Comparison of ENCODE assay signal across 8 cellular contexts in the genomic region with DNA sequence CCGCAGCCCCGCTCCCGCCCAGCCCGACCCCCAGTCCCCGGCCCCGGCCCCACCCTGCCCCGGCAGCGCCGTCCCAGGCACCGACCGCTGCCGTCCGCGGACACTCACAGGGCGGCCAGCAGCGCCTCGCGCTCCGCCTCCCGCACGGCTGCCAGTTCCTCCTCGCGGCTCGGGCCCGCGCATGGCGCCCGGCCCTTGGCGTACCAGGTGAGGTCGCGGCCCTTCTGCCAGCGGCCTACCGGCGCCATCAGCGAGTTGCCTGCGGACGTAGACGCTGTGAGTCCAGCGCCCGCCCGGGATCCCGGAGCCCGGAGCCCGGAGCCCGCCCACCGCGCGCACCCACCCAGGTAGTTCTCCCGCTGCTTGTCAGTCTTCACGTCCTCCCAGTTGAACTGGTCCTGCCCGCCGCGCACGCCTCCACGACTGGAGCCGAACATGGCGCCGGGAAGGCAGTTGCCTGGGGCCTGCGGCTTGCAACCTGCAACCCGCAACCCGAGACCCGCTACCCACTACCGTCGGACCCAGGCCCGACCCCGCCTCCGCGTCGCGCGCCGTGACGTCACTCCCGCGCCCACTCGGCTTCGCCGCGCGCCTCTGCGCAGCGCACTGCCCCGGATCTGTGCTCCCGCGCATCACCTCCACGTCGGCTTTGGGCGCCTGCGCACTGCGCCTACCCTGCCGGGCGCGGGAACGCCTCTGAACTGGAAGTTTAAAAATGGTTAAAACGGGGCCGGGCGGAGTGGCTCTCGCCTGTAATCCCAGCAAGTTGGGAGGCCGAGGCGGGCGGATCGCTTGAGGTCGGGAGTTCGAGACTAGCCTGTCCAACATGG. TPM values are rescaled to one million over a fixed set of nuclear protein-coding genes. Genes with fewer than 3 reads are reported as not detected.
A peak's percentile ranks its signal among the peaks of the same experiment; 100 is the strongest.
DNase-seq lines count a peak whose midpoint lies in the region; ATAC-seq and TF ChIP-seq lines count a peak whose summit lies in the region.

A gene (minus strand): TSS at position 535 of the 830 bp plus-strand sequence. CDS start 98 bp downstream, at position 437.

- intact Hi-C loops in left cardiac atrium (cut with DNase I), result no loop called here

- DNase-seq in NCI-H1694 treated with DMSO at 0.1 percent for 48 hours (lab: John Stamatoyannopoulos, UW), result peak; percentile 89
- DNase-seq in amniotic epithelial cell (ENCODE audit: low read depth), result peak; percentile 81
- peak; percentile 96 for DNase-seq in left cardiac atrium
- DNase-seq in progenitor cell of endocrine pancreas (ENCODE audit: low spot score, unreplicated experiment), result peak; percentile 93
- DNase-seq in ureter (ENCODE audit: low spot score), result peak; percentile 95

- H3K27ac Mint-ChIP-seq in T-helper 1 cell treated with Interleukin-12 subunit alpha and Interleukin-12 subunit beta and Interleukin-4 antibody, amounts not matched to agents 30 μg/mL and 1 μg/mL, for 36 hours, result peak within 1 kb of the TSS; percentile 92
- H3K27ac Mint-ChIP-seq in progenitor cell of endocrine pancreas, result peak within 1 kb of the TSS; percentile 96

- peak; percentile 37 for ATAC-seq in GM18499 (IDR thresholded peaks at IDR 0.05; ENCODE audit: insufficient read depth, unreplicated experiment)
- ATAC-seq in HG02938 (IDR thresholded peaks at IDR 0.05; ENCODE audit: unreplicated experiment), result peak; percentile 63
- ATAC-seq in left cardiac atrium, result peak; percentile 89 to 96

- no peaks in the 10 kb centered on the region for H3K9me3 Mint-ChIP-seq in T-helper 1 cell treated with Interleukin-12 subunit alpha and Interleukin-12 subunit beta and Interleukin-4 antibody, amounts not matched to agents 30 μg/mL and 1 μg/mL, for 36 hours
- H3K9me3 Mint-ChIP-seq in progenitor cell of endocrine pancreas (ENCODE audit: low read depth), result no peaks in the 10 kb centered on the region

- H3K4me1 Mint-ChIP-seq in T-helper 1 cell treated with Interleukin-12 subunit alpha and Interleukin-12 subunit beta and Interleukin-4 antibody, amounts not matched to agents 30 μg/mL and 1 μg/mL, for 36 hours (ENCODE audit: low read depth), result peaks cover 9% of the 10 kb centered on the region
- peaks cover 4% of the 10 kb centered on the region for H3K4me1 Mint-ChIP-seq in progenitor cell of endocrine pancreas (ENCODE audit: low read depth)

- H3K36me3 Mint-ChIP-seq in T-helper 1 cell treated with Interleukin-12 subunit alpha and Interleukin-12 subunit beta and Interleukin-4 antibody, amounts not matched to agents 30 μg/mL and 1 μg/mL, for 36 hours (ENCODE audit: low read depth), result peaks cover 17% of the 10 kb centered on the region
- H3K36me3 Mint-ChIP-seq in progenitor cell of endocrine pancreas (ENCODE audit: insufficient read depth), result peaks cover 11% of the 10 kb centered on the region

- H3K27me3 Mint-ChIP-seq in T-helper 1 cell treated with Interleukin-12 subunit alpha and Interleukin-12 subunit beta and Interleukin-4 antibody, amounts not matched to agents 30 μg/mL and 1 μg/mL, for 36 hours (ENCODE audit: low read depth), result no peaks in the 10 kb centered on the region
- H3K27me3 Mint-ChIP-seq in progenitor cell of endocrine pancreas, result no peaks in the 10 kb centered on the region

- no peak for TF ChIP-seq CTCF in progenitor cell of endocrine pancreas (IDR thresholded peaks at IDR 0.05; ENCODE audit: unreplicated experiment)

- peak within 1 kb of the TSS; percentile 93 for H3K4me3 Mint-ChIP-seq in T-helper 1 cell treated with Interleukin-12 subunit alpha and Interleukin-12 subunit beta and Interleukin-4 antibody, amounts not matched to agents 30 μg/mL and 1 μg/mL, for 36 hours
- H3K4me3 Mint-ChIP-seq in progenitor cell of endocrine pancreas (ENCODE audit: low read depth), result peak within 1 kb of the TSS; percentile 91

RNA-seq across cellular contexts. Expression of the gene that starts here (rescaled TPM):
- total RNA-seq in left cardiac atrium, result 1 to 10 TPM; 7.7 to 8.0 TPM
- 20.2 and 22.4 TPM in 2 replicates for total RNA-seq in progenitor cell of endocrine pancreas
- 16.5 TPM for total RNA-seq in ureter

Comparison
In these comparisons a context has a peak if more than half of its experiments do, and no peak if none do; other contexts are left out.
1. Peak in every context shown above with its lines: DNase-seq and ATAC-seq.
2. ATAC-seq: peak in every context shown above with its lines; median percentile 92 in left cardiac atrium; 63 in HG02938; 37 in GM18499.